1 cellular context compared by ENCODE assay signal in the genomic region with DNA sequence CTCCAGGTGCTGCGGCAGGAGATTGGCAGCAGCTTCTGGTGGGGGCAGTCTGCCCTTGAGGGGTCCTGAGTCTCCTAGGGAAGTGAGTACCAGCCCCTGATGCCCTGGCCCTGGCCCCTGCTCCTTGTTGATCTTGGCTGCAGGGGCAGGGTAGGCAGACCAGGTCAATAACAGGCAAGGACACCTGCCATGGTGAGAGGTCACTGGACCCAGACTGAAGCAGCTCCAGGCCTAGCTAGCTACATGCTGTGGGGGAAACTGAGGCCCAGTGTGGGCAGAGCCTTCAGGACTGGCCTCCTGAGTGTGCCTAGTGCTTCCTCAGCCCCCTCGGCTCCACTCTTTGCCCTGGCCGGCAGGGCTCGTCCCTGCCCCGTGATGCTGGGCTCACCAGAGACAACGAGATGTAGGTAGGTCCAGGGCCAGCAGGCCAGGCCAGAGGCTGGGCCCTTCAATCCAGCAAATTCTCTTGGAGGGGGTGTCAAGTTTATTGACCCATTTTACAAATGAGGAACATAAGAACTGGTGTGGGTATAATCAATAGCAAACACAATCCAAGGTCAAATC.
TF ChIP-seq lines count a peak whose summit lies in the region.

No MANE protein-coding gene starts in this region.

TF ChIP-seq in K562, 482 proteins besides CTCF, POLR2A, EP300 and RAD21 (continued from another document):
- TF ChIP-seq, protein P1, sequence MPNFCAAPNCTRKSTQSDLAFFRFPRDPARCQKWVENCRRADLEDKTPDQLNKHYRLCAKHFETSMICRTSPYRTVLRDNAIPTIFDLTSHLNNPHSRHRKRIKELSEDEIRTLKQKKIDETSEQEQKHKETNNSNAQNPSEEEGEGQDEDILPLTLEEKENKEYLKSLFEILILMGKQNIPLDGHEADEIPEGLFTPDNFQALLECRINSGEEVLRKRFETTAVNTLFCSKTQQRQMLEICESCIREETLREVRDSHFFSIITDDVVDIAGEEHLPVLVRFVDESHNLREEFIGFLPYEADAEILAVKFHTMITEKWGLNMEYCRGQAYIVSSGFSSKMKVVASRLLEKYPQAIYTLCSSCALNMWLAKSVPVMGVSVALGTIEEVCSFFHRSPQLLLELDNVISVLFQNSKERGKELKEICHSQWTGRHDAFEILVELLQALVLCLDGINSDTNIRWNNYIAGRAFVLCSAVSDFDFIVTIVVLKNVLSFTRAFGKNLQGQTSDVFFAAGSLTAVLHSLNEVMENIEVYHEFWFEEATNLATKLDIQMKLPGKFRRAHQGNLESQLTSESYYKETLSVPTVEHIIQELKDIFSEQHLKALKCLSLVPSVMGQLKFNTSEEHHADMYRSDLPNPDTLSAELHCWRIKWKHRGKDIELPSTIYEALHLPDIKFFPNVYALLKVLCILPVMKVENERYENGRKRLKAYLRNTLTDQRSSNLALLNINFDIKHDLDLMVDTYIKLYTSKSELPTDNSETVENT (CRISPR knock-in tag; IDR thresholded peaks at IDR 0.05): peak; percentile 69; the same call in 1 of the 2 replicates
- TF ChIP-seq ZNF551 (CRISPR knock-in tag; IDR thresholded peaks at IDR 0.05): no peak
- TF ChIP-seq SRSF9 (IDR thresholded peaks at IDR 0.05; ENCODE audit: borderline replicate concordance, low read depth, low read length): no peak
- no peak for TF ChIP-seq CBX3 (IDR thresholded peaks at IDR 0.05; ENCODE audit: borderline replicate concordance in 1 of 2, low read length in 2 of 2)
- TF ChIP-seq RBM34 (IDR thresholded peaks at IDR 0.05; ENCODE audit: borderline replicate concordance, insufficient read depth, low read length): no peak
- TF ChIP-seq, protein P2, sequence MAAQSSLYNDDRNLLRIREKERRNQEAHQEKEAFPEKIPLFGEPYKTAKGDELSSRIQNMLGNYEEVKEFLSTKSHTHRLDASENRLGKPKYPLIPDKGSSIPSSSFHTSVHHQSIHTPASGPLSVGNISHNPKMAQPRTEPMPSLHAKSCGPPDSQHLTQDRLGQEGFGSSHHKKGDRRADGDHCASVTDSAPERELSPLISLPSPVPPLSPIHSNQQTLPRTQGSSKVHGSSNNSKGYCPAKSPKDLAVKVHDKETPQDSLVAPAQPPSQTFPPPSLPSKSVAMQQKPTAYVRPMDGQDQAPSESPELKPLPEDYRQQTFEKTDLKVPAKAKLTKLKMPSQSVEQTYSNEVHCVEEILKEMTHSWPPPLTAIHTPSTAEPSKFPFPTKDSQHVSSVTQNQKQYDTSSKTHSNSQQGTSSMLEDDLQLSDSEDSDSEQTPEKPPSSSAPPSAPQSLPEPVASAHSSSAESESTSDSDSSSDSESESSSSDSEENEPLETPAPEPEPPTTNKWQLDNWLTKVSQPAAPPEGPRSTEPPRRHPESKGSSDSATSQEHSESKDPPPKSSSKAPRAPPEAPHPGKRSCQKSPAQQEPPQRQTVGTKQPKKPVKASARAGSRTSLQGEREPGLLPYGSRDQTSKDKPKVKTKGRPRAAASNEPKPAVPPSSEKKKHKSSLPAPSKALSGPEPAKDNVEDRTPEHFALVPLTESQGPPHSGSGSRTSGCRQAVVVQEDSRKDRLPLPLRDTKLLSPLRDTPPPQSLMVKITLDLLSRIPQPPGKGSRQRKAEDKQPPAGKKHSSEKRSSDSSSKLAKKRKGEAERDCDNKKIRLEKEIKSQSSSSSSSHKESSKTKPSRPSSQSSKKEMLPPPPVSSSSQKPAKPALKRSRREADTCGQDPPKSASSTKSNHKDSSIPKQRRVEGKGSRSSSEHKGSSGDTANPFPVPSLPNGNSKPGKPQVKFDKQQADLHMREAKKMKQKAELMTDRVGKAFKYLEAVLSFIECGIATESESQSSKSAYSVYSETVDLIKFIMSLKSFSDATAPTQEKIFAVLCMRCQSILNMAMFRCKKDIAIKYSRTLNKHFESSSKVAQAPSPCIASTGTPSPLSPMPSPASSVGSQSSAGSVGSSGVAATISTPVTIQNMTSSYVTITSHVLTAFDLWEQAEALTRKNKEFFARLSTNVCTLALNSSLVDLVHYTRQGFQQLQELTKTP (IDR thresholded peaks at IDR 0.05; ENCODE audit: low read depth in 1 of 2, partially characterized antibody in 2 of 2): no peak
- TF ChIP-seq CEBPB (tag; IDR thresholded peaks at IDR 0.05): no peak
- TF ChIP-seq SMARCA5 (IDR thresholded peaks at IDR 0.05): no peak
- TF ChIP-seq NFE2 (IDR thresholded peaks at IDR 0.05; ENCODE audit: low read depth): no peak
- no peak for TF ChIP-seq DIDO1 (tag; IDR thresholded peaks at IDR 0.05; ENCODE audit: low read depth)
- TF ChIP-seq, protein P3, sequence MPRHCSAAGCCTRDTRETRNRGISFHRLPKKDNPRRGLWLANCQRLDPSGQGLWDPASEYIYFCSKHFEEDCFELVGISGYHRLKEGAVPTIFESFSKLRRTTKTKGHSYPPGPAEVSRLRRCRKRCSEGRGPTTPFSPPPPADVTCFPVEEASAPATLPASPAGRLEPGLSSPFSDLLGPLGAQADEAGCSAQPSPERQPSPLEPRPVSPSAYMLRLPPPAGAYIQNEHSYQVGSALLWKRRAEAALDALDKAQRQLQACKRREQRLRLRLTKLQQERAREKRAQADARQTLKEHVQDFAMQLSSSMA (CRISPR knock-in tag; IDR thresholded peaks at IDR 0.05): 0 out of 2 replicates have a peak, but pooled peaks have one; percentile 17
- TF ChIP-seq HDAC2 (IDR thresholded peaks at IDR 0.05): no peak
- TF ChIP-seq ZNF282 (CRISPR knock-in tag; IDR thresholded peaks at IDR 0.05): no peak
- TF ChIP-seq, protein P4, sequence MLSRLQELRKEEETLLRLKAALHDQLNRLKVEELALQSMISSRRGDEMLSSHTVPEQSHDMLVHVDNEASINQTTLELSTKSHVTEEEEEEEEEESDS (CRISPR knock-in tag; IDR thresholded peaks at IDR 0.05): no peak
- TF ChIP-seq, protein P5, sequence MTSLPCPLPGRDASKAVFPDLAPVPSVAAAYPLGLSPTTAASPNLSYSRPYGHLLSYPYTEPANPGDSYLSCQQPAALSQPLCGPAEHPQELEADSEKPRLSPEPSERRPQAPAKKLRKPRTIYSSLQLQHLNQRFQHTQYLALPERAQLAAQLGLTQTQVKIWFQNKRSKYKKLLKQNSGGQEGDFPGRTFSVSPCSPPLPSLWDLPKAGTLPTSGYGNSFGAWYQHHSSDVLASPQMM (CRISPR knock-in tag; IDR thresholded peaks at IDR 0.05): no peak
- no peak for TF ChIP-seq ZNF133 (CRISPR knock-in tag; IDR thresholded peaks at IDR 0.05)
- no peak for TF ChIP-seq PRPF4 (IDR thresholded peaks at IDR 0.05; ENCODE audit: insufficient read depth, low read depth, low read length, poor library complexity, severe bottlenecking)
- no peak for TF ChIP-seq PTTG1 (tag; IDR thresholded peaks at IDR 0.05; ENCODE audit: low read depth)
- TF ChIP-seq GABPB1 (CRISPR knock-in tag; IDR thresholded peaks at IDR 0.05): no peak
- TF ChIP-seq KAT8 (IDR thresholded peaks at IDR 0.05; ENCODE audit: low read depth): no peak
- no peak for TF ChIP-seq RBM14 (IDR thresholded peaks at IDR 0.05; ENCODE audit: borderline replicate concordance, insufficient read depth, low read depth, low read length)
